ENCODE assay signal across 10 cellular contexts in genomic region chr12:53973093-53974042, GRCh38. TPM values are rescaled to one million over a fixed set of nuclear protein-coding genes. Genes with fewer than 3 reads are reported as not detected.
A peak's percentile ranks its signal among the peaks of the same experiment; 100 is the strongest.
DNase-seq lines count a peak whose midpoint lies in the region; FAIRE-seq and TF ChIP-seq lines count a peak whose summit lies in the region.
"Had no signal": no experiment of that assay in that cellular context is flagged by ENCODE, and none has a peak within 500 bp of the region (broad histone marks: within the 10 kb centered on the region; RNA-seq: fewer than 3 reads in every experiment).

Gene HOXC11, plus strand, starts transcription at chr12:53973126. Its CDS starts 116 bp downstream, at chr12:53973242.

- H3K27ac ChIP-seq in DOHH2 (ENCODE audit: low read depth, low read length) (no peak within 1 kb of the TSS), H1 (ENCODE audit: low read depth, low read length) (no peak within 1 kb of the TSS), trophoblast cell (ENCODE audit: low read depth, low read length) (no peak within 1 kb of the TSS)
- H3K27ac ChIP-seq: brain microvascular endothelial cell, left lung had no signal

- H3K9me2 ChIP-seq in DOHH2 (replicated peaks; ENCODE audit: control insufficient read depth, low read length) = no peaks in the 10 kb centered on the region

- no peak within 1 kb of the TSS for H2BK20ac ChIP-seq in H1 (ENCODE audit: low read length)

- H4K5ac ChIP-seq in H1 (ENCODE audit: insufficient read length, low read depth, low read length) = no peak within 1 kb of the TSS

- no peak for FAIRE-seq in H1 (lab: Jason Lieb, UNC)

- no peaks in the 10 kb centered on the region for H3F3A ChIP-seq in DOHH2 (ENCODE audit: control insufficient read depth, insufficient read depth)

- H2AFZ ChIP-seq in H1 (ENCODE audit: low read length) (no peak within 1 kb of the TSS), trophoblast cell (ENCODE audit: insufficient read depth, low read length, poor library complexity) (no peak within 1 kb of the TSS)

- H4K91ac ChIP-seq in H1 (replicated peaks; ENCODE audit: insufficient read length, low read length) (no peak within 1 kb of the TSS), trophoblast cell (ENCODE audit: low read depth, low read length) (no peak within 1 kb of the TSS)

- H2AK5ac ChIP-seq in H1 (ENCODE audit: low read depth, low read length) (no peak within 1 kb of the TSS), trophoblast cell (ENCODE audit: low read length) (no peak within 1 kb of the TSS)

- H3K9ac ChIP-seq in H1 (replicated peaks in 1 of 4; ENCODE audit: extremely low read depth in 1 of 4, low read depth in 3 of 4, low read length in 3 of 4) (no peak within 1 kb of the TSS), trophoblast cell (ENCODE audit: low read length) (no peak within 1 kb of the TSS)

- H3K79me2 ChIP-seq in DOHH2 (ENCODE audit: control insufficient read depth, low read length) (no peaks in the 10 kb centered on the region), H1 (ENCODE audit: control insufficient read depth in 1 of 2, insufficient read depth in 2 of 2, low read length in 2 of 2) (no peaks in the 10 kb centered on the region), trophoblast cell (ENCODE audit: control insufficient read depth, insufficient read depth, low read length, poor library complexity) (no peaks in the 10 kb centered on the region)

- H2BK120ac ChIP-seq in H1 (replicated peaks; ENCODE audit: low read depth, low read length) (no peak within 1 kb of the TSS), trophoblast cell (ENCODE audit: insufficient read depth, low read length, poor library complexity) (no peak within 1 kb of the TSS)

- no peak within 1 kb of the TSS for H3K56ac ChIP-seq in H1 (replicated peaks; ENCODE audit: insufficient read length, low read depth, low read length)

- H3K4me1 ChIP-seq in DOHH2 (ENCODE audit: control insufficient read depth, low read length) = peaks cover 34% of the 10 kb centered on the region
- peaks cover 0 to 10% (median 4%) of the 10 kb centered on the region in 4 experiments; a peak in 5 of 7 replicates for H3K4me1 ChIP-seq in H1 (replicated peaks in 1 of 4; ENCODE audit: control insufficient read depth in 3 of 4, insufficient read depth in 4 of 4, low read length in 3 of 4)
- H3K4me1 ChIP-seq in trophoblast cell (ENCODE audit: control insufficient read depth in 1 of 2, insufficient read depth in 2 of 2, low read length in 2 of 2) = peaks cover 2 to 7% of the 10 kb centered on the region in 2 experiments

- H3K4me3 ChIP-seq in DOHH2 (ENCODE audit: low read length) (peak within 1 kb of the TSS; percentile 69), H1 (ENCODE audit: extremely low read depth in 1 of 4, insufficient read depth in 2 of 4, low read depth in 3 of 4, low read length in 4 of 4) (peak within 1 kb of the TSS in 2 of 4 experiments; percentile 5 to 50; a peak in 4 of 8 replicates), trophoblast cell (ENCODE audit: low read depth, low read length) (peak within 1 kb of the TSS; percentile 47)
- H3K4me3 ChIP-seq: left lung had no signal

- WGBS in H1 (ENCODE audit: extremely low coverage in 1 of 2, insufficient coverage in 1 of 2, insufficient read length in 1 of 2, insufficient replicate concordance in 2 of 2, low coverage in 1 of 2, low lambda C conversion rate in 2 of 2, missing lambda C conversion rate in 1 of 2), 2 experiments = 7% methylated on average over 34 of the region's 80 CpGs; no CpG with 5 or more reads in 1 of the 2 experiments
- no CpG with 5 or more reads among the region's 80 CpGs for WGBS in trophoblast cell (ENCODE audit: extremely low coverage, insufficient coverage, insufficient read length)

- H2BK12ac ChIP-seq in H1 (ENCODE audit: low read depth, low read length) (peak within 1 kb of the TSS; percentile 68), trophoblast cell (ENCODE audit: low read length) (no peak within 1 kb of the TSS)

- CTCF ChIA-PET in H1 (lab: Charles Lee; ENCODE audit: partially characterized antibody) = interaction anchor here (0.9 to 2.8 kb wide), 5 partner anchors 14 to 50 kb away, joined by 3 to 13 read pairs (median 3); no protein-coding TSS in a partner anchor

- H2BK5ac ChIP-seq in H1 (ENCODE audit: low read depth, low read length) (no peak within 1 kb of the TSS), trophoblast cell (ENCODE audit: low read depth, low read length, poor library complexity) (no peak within 1 kb of the TSS)

- no peak within 1 kb of the TSS for H4K12ac ChIP-seq in trophoblast cell (ENCODE audit: low read depth, low read length)

- TF ChIP-seq CTCF in DOHH2 (IDR thresholded peaks at IDR 0.05; ENCODE audit: low read depth, low read length, poor library complexity, severe bottlenecking) = no peak
- TF ChIP-seq CTCF in H1 (IDR thresholded peaks at IDR 0.05; ENCODE audit: control extremely low read depth in 1 of 3, insufficient read depth in 1 of 3, low read depth in 1 of 3, low read length in 3 of 3) = no peak

- TF ChIP-seq EP300 in H1 (IDR thresholded peaks at IDR 0.05; ENCODE audit: borderline replicate concordance in 1 of 2, low read depth in 2 of 2, low read length in 2 of 2) = no peak

- peaks cover 1% of the 10 kb centered on the region; the same call in 1 of the 2 replicates for H3K23me2 ChIP-seq in H1 (ENCODE audit: low read depth, low read length)

- H3K36me3 ChIP-seq in DOHH2 (ENCODE audit: control insufficient read depth, low read length) (no peaks in the 10 kb centered on the region), H1 (ENCODE audit: control insufficient read depth in 2 of 4, insufficient read depth in 4 of 4, low read length in 3 of 4) (peaks cover 0 to 3% (median 0%) of the 10 kb centered on the region in 4 experiments; a peak in 1 of 8 replicates), trophoblast cell (ENCODE audit: control insufficient read depth in 1 of 2, insufficient read depth in 2 of 2, low read length in 2 of 2) (no peaks in the 10 kb centered on the region)
- H3K36me3 ChIP-seq: brain microvascular endothelial cell, left lung had no signal

- TF ChIP-seq POLR2A in H1 (IDR thresholded peaks at IDR 0.05; ENCODE audit: control extremely low read depth in 1 of 2, low read depth in 2 of 2, low read length in 2 of 2) = no peak

- H3K9me3 ChIP-seq in DOHH2 (ENCODE audit: control insufficient read depth, insufficient read depth, low read length) (no peaks in the 10 kb centered on the region), H1 (ENCODE audit: insufficient read depth in 2 of 2, low read depth in 1 of 2, low read length in 1 of 2) (0 out of 4 replicates have a peak, but pooled peaks cover 0 to 2% of the 10 kb centered on the region in 2 experiments), trophoblast cell (ENCODE audit: insufficient read depth, low read depth, low read length) (peaks cover 18% of the 10 kb centered on the region)
- H3K9me3 ChIP-seq: left lung had no signal

- POLR2A ChIA-PET in H1 (lab: Charles Lee; ENCODE audit: partially characterized antibody) = interaction anchor here (1.0 to 1.4 kb wide), 3 partner anchors 12 to 107 kb away, joined by 3 to 4 read pairs (median 4); no protein-coding TSS in a partner anchor

- H3K4ac ChIP-seq in H1 (replicated peaks; ENCODE audit: insufficient read length, low read depth, low read length) = no peak within 1 kb of the TSS
- H3K4ac ChIP-seq in trophoblast cell (ENCODE audit: low read depth, low read length) = no peak within 1 kb of the TSS

- H4K20me1 ChIP-seq in DOHH2 (ENCODE audit: control insufficient read depth, insufficient read depth, low read depth, low read length) (no peaks in the 10 kb centered on the region; the same call in 1 of the 2 replicates), H1 (replicated peaks in 1 of 2; ENCODE audit: control insufficient read depth in 1 of 2, insufficient read depth in 2 of 2, low read length in 2 of 2) (peaks cover 14 to 21% of the 10 kb centered on the region in 2 experiments)

- H3K14ac ChIP-seq in H1 (ENCODE audit: insufficient read length) (no peak within 1 kb of the TSS), trophoblast cell (ENCODE audit: low read length) (no peak within 1 kb of the TSS)

- TF ChIP-seq RAD21 in H1 (IDR thresholded peaks at IDR 0.05 in 1 of 2, conservative IDR thresholded peaks at IDR 0.05 in 1 of 2; ENCODE audit: low read depth in 2 of 2, low read length in 2 of 2) = no peak

- H3K18ac ChIP-seq in H1 (ENCODE audit: extremely low read depth, low read length) (peak within 1 kb of the TSS; percentile 60), trophoblast cell (ENCODE audit: low read length) (no peak within 1 kb of the TSS)

- H3K4me2 ChIP-seq in DOHH2 (ENCODE audit: low read length) (peak within 1 kb of the TSS; percentile 71), H1 (ENCODE audit: insufficient read depth in 1 of 2, low read depth in 2 of 2, low read length in 2 of 2) (peak within 1 kb of the TSS; percentile 29 to 65), trophoblast cell (ENCODE audit: low read length) (peak within 1 kb of the TSS; percentile 27)

- peaks cover 67% of the 10 kb centered on the region for H3K27me3 ChIP-seq in DOHH2 (ENCODE audit: control insufficient read depth, low read length)
- peaks cover 99 to 100% (median 100%) of the 10 kb centered on the region in 4 experiments for H3K27me3 ChIP-seq in H1 (replicated peaks in 1 of 4; ENCODE audit: control insufficient read depth in 3 of 4, extremely low read depth in 1 of 4, insufficient read depth in 3 of 4, low read length in 3 of 4)
- peaks cover 89% of the 10 kb centered on the region for H3K27me3 ChIP-seq in trophoblast cell (ENCODE audit: insufficient read depth, low read length)

- H2BK15ac ChIP-seq in H1 (ENCODE audit: low read length) = no peak within 1 kb of the TSS

- DNase-seq in NCI-H748 (lab: John Stamatoyannopoulos, UW; ENCODE audit: unreplicated experiment) = peak; percentile 43
- DNase-seq in H1 (ENCODE audit: low read depth in 1 of 2, low spot score in 2 of 2) = no peak
- DNase-seq in trophoblast cell = no peak
- DNase-seq in Kasumi-1 (lab: John Stamatoyannopoulos, UW) = no peak
- no peak for DNase-seq in DMS53 (lab: John Stamatoyannopoulos, UW)
- no peak for DNase-seq in stimulated activated naive CD4-positive, alpha-beta T cell treated with Interleukin-2 at 50 U/mL for 16 hours (lab: John Stamatoyannopoulos, UW)
- DNase-seq in stimulated activated CD4-positive, alpha-beta T cell treated with anti-CD3 and anti-CD28 coated beads, Interleukin-15, amount 100 ng/mL, for 24 hours = no peak
- DNase-seq: brain microvascular endothelial cell had no signal

- H3K79me1 ChIP-seq in H1 (ENCODE audit: low read depth, low read length) (no peaks in the 10 kb centered on the region), trophoblast cell (ENCODE audit: low read length) (no peaks in the 10 kb centered on the region)

- H3K23ac ChIP-seq in H1 (ENCODE audit: insufficient read length) (no peak within 1 kb of the TSS), trophoblast cell (ENCODE audit: low read length) (no peak within 1 kb of the TSS)

- H4K8ac ChIP-seq in H1 (ENCODE audit: extremely low read depth, insufficient read depth, low read length) = peak within 1 kb of the TSS; percentile 35; the same call in 1 of the 2 replicates
- H4K8ac ChIP-seq in trophoblast cell (ENCODE audit: low read depth, low read length) = no peak within 1 kb of the TSS

RNA-seq across cellular contexts. Expression of gene HOXC11, which starts in this region (rescaled TPM):
- not detected in 2 replicates for total RNA-seq in H1 (2021; fragmentation: NEBNext Ultra II Directional; extraction: Animal tissue kit (Norgen Biotek cat#: 25700))
- polyA plus RNA-seq in H1 (2011; rRNA removed) = not detected in 2 replicates
- not detected for polyA plus RNA-seq in H1 (2011; cell fraction: cytosol; rRNA removed)
- polyA plus RNA-seq in H1 (2011; cell fraction: nucleus; rRNA removed) = not detected
- not detected in 4 replicates for polyA plus RNA-seq in H1 (2012, experiment 1 of 2)
- not detected for polyA plus RNA-seq in H1 (2012, experiment 2 of 2)
- not detected for polyA plus RNA-seq in H1 (2013, experiment 1 of 2)
- polyA plus RNA-seq in H1 (2013, experiment 2 of 2) = not detected
- polyA minus RNA-seq in H1 (2011; rRNA and poly(A)+ RNA removed) = not detected in 2 replicates
- polyA minus RNA-seq in H1 (2011; cell fraction: cytosol; rRNA and poly(A)+ RNA removed) = 0.88 TPM
- 0.40 TPM for polyA minus RNA-seq in H1 (2011; cell fraction: nucleus; rRNA and poly(A)+ RNA removed)
- polyA plus RNA-seq in trophoblast cell (2013) = 0.22 and 0.29 TPM in 2 replicates
- total RNA-seq: left lung had no signal
